8 cellular contexts compared by ENCODE assay signal in the genomic region with DNA sequence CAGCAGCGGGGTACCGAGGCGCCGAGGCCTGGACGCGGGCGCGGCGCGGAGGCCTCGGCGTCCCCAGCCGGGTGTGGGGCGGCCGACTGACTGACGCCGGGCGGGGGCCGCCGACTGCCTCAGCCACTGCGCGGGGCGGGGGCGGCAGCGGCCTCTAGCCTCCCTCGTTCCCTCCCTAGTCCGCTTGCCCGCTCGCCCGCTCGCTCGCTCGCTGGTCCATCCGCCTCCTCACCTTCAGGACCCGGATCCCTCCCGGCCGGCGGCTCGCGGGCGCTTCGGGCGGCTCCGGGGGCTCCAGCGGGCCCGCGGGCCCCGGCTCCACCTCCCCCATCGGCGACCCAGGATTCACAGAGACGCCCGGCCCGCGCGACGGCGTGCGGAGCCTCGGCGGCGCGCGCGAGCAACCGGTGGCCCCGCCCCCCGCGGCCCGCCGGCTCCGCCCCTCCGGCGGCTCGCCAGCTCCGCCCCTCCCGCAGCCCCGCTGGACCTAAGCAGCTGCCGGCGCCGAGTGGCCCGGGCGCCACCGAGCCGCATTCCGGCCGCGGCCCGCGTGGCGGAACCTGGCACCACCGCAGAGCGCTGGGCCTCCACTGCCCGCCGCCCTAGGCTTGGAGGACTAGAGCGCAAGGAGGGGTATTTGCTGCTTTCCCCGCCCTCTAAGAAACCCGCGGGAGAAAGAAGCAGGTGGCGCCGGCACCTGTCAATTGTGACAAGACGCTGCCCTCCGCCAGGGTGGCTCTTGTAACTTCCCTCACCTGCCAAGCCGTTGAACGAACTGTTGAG. TPM values are rescaled to one million over a fixed set of nuclear protein-coding genes. Genes with fewer than 3 reads are reported as not detected.
A peak's percentile ranks its signal among the peaks of the same experiment; 100 is the strongest.
DNase-seq lines count a peak whose midpoint lies in the region; ATAC-seq and TF ChIP-seq lines count a peak whose summit lies in the region.

No MANE protein-coding gene starts in this region.

- ATAC-seq in GM19351 (IDR thresholded peaks at IDR 0.05; ENCODE audit: unreplicated experiment) (peak; percentile 69), HG03520 (IDR thresholded peaks at IDR 0.05; ENCODE audit: unreplicated experiment) (peak; percentile 75), esophagus mucosa (peak; percentile 86)

- peak overlapping the region; percentile 67 for H3K9ac ChIP-seq in OCI-LY3 (ENCODE audit: low read length)

- no peaks in the 10 kb centered on the region for H3K9me3 ChIP-seq in OCI-LY3 (ENCODE audit: insufficient read depth, low read length)

- peak overlapping the region; percentile 35 for H3K27ac ChIP-seq in OCI-LY3 (ENCODE audit: low read length)

- peak overlapping the region; percentile 81 for H3K4me2 ChIP-seq in OCI-LY3 (ENCODE audit: low read length)

- H3K36me3 ChIP-seq in OCI-LY3 (replicated peaks; ENCODE audit: low read depth, low read length): peaks cover 3% of the 10 kb centered on the region

- DNase-seq in COLO668 (lab: John Stamatoyannopoulos, UW; ENCODE audit: unreplicated experiment): peak; percentile 88
- DNase-seq in activated T-cell treated with anti-CD3 and anti-CD28 coated beads, Interleukin-2, amount 50 U/mL, for 1 hour: peak; percentile 91
- DNase-seq in myocyte (ENCODE audit: low read depth): peak; percentile 77
- peak; percentile 37 to 76 for DNase-seq in stimulated activated CD8-positive, alpha-beta memory T cell treated with anti-CD3 and anti-CD28 coated beads, Interleukin-7, amount 100 ng/mL, for 4 hours (ENCODE audit: low read depth in 2 of 2)

- H3K4me1 ChIP-seq in OCI-LY3 (ENCODE audit: low read length): peaks cover 32% of the 10 kb centered on the region

- peak overlapping the region; percentile 85 for H3K4me3 ChIP-seq in OCI-LY3 (ENCODE audit: low read length)

- 0 out of 2 replicates have a peak, but pooled peaks have one; percentile 6 for TF ChIP-seq CTCF in OCI-LY3 (IDR thresholded peaks at IDR 0.05; ENCODE audit: low read depth, low read length)

- 0 out of 2 replicates have a peak, but pooled peaks cover 7% of the 10 kb centered on the region for H3K27me3 ChIP-seq in OCI-LY3 (ENCODE audit: low read depth, low read length)

- no peaks in the 10 kb centered on the region; the same call in 1 of the 2 replicates for H4K20me1 ChIP-seq in OCI-LY3 (ENCODE audit: insufficient read depth, low read length)

- H2AFZ ChIP-seq in OCI-LY3 (ENCODE audit: low read depth, low read length): peak overlapping the region; percentile 71

- H3K79me2 ChIP-seq in OCI-LY3 (ENCODE audit: low read length): peaks cover 13% of the 10 kb centered on the region

RNA-seq across cellular contexts. Expression of gene PHLPP2, which starts 0.8 kb away (rescaled TPM):
- total RNA-seq in esophagus mucosa: 0.88 TPM
- 6.9 and 9.1 TPM in 2 replicates for total RNA-seq in myocyte
- 4.3 TPM for polyA plus RNA-seq in myocyte (2012)

Comparison
In these comparisons a context has a peak if more than half of its experiments do, and no peak if none do; other contexts are left out.
1. Peak in every context shown above with its lines: DNase-seq, ATAC-seq, H3K4me3 ChIP-seq and H3K27ac ChIP-seq.